8 cellular contexts compared by ENCODE assay signal in the genomic region with DNA sequence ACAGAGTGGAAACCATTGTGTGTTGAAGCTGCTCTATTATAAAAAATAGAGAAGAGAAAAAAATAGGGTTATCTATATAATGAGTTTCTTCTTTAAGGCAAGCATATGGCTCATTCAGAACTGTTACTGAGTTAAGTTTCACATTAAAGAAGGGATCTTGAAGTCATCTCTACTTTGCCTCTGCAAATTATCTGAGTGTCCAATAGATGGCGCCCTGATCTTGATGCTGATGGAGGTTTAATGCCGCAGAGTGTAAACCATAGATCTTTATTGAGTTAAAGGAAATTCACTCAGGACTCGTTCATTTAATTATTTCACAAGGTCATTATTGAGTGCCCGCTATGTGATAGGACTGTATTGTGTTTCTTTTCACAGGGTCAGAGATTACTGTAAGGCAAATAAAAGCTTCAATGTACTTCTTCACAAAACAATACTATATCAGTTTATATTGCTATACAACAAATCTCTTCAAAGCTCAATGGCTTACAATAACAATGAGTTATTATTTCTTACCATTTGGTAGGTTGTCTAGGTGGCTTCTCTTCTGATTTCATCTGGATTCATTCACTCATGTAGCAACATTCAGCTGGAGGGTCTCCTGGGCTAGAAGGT.
DNase-seq lines count a peak whose midpoint lies in the region; ATAC-seq and TF ChIP-seq lines count a peak whose summit lies in the region.

No MANE protein-coding gene starts in this region.

- H4K20me1 ChIP-seq in GM23338 (replicated peaks; ENCODE audit: insufficient read depth), result no peaks in the 10 kb centered on the region

- no peaks in the 10 kb centered on the region for H3K36me3 ChIP-seq in GM23338 (ENCODE audit: insufficient read depth)

- intact Hi-C loops in left ventricle myocardium superior (cut with micrococcal nuclease), result no loop called here

- no peak overlapping the region for H3K27ac Mint-ChIP-seq in GM23338

- H2AFZ ChIP-seq in GM23338, result no peak overlapping the region

- H3F3A ChIP-seq in GM23338 (replicated peaks; ENCODE audit: low read depth), result no peaks in the 10 kb centered on the region

- H3K79me2 ChIP-seq in GM23338 (replicated peaks; ENCODE audit: insufficient read depth), result no peaks in the 10 kb centered on the region

- peaks cover 2% of the 10 kb centered on the region; the same call in 1 of the 3 replicates for H3K36me3 Mint-ChIP-seq in GM23338 (ENCODE audit: low read depth)

- no peaks in the 10 kb centered on the region for H3K27me3 ChIP-seq in GM23338 (ENCODE audit: insufficient read depth)

- no peaks in the 10 kb centered on the region for H3K9me2 ChIP-seq in GM23338 (ENCODE audit: insufficient read depth)

- no peak overlapping the region for H3K4me3 Mint-ChIP-seq in GM23338

- H3K4me3 ChIP-seq in GM23338, result no peak overlapping the region

- DNase-seq in EH (ENCODE audit: low read depth) (peak; percentile 29), GM23338 (ENCODE audit: low spot score) (peak; percentile 70), NCI-H2196 (lab: John Stamatoyannopoulos, UW; ENCODE audit: unreplicated experiment) (peak; percentile 20), cerebellum (ENCODE audit: low spot score) (peak; percentile 28), mucosa of gallbladder (ENCODE audit: low spot score) (peak; percentile 28), left ventricle myocardium superior (no peak), NCI-H2107 treated with DMSO at 0.1 percent for 48 hours (lab: John Stamatoyannopoulos, UW; ENCODE audit: unreplicated experiment) (no peak)

- no peaks in the 10 kb centered on the region for H3K4me1 ChIP-seq in GM23338 (ENCODE audit: insufficient read depth)

- peak; percentile 80 to 90 for TF ChIP-seq CTCF in GM23338 (conservative IDR thresholded peaks at IDR 0.05; ENCODE audit: low read depth in 2 of 2)

- H3K9me3 Mint-ChIP-seq in GM23338, result peaks cover 17% of the 10 kb centered on the region

- no peak overlapping the region for H3K27ac ChIP-seq in GM23338 (ENCODE audit: low read depth)

- no peaks in the 10 kb centered on the region for H3K27me3 Mint-ChIP-seq in GM23338 (ENCODE audit: insufficient read depth, low read depth, poor library complexity)

- no peaks in the 10 kb centered on the region for H3K4me1 Mint-ChIP-seq in GM23338

- H3K4me2 ChIP-seq in GM23338, result no peak overlapping the region

- ATAC-seq in GM23338, result peak; percentile 71
- no peak for ATAC-seq in GM19023 (IDR thresholded peaks at IDR 0.05; ENCODE audit: unreplicated experiment)
- ATAC-seq in left ventricle myocardium superior, result no peak

TF ChIP-seq in GM23338, 12 proteins besides CTCF, POLR2A, EP300 and RAD21 (continues in another document):
- TF ChIP-seq EZH2 (IDR thresholded peaks at IDR 0.05; ENCODE audit: low read depth, unreplicated experiment) (no peak), ETS1 (IDR thresholded peaks at IDR 0.05) (no peak), REST (IDR thresholded peaks at IDR 0.05; ENCODE audit: unreplicated experiment) (no peak), CREB1 (CRISPR knock-in tag; IDR thresholded peaks at IDR 0.05; ENCODE audit: low read depth) (no peak), NANOG (IDR thresholded peaks at IDR 0.05; ENCODE audit: borderline replicate concordance) (no peak), EZH2phosphoT487 (IDR thresholded peaks at IDR 0.05; ENCODE audit: unreplicated experiment) (no peak), ZNF331 (CRISPR knock-in tag; IDR thresholded peaks at IDR 0.05; ENCODE audit: low read depth) (no peak), STAT1 (IDR thresholded peaks at IDR 0.05; ENCODE audit: unreplicated experiment) (no peak), POLR2AphosphoS5 (IDR thresholded peaks at IDR 0.05; ENCODE audit: low read depth) (no peak)
- TF ChIP-seq, protein P1, sequence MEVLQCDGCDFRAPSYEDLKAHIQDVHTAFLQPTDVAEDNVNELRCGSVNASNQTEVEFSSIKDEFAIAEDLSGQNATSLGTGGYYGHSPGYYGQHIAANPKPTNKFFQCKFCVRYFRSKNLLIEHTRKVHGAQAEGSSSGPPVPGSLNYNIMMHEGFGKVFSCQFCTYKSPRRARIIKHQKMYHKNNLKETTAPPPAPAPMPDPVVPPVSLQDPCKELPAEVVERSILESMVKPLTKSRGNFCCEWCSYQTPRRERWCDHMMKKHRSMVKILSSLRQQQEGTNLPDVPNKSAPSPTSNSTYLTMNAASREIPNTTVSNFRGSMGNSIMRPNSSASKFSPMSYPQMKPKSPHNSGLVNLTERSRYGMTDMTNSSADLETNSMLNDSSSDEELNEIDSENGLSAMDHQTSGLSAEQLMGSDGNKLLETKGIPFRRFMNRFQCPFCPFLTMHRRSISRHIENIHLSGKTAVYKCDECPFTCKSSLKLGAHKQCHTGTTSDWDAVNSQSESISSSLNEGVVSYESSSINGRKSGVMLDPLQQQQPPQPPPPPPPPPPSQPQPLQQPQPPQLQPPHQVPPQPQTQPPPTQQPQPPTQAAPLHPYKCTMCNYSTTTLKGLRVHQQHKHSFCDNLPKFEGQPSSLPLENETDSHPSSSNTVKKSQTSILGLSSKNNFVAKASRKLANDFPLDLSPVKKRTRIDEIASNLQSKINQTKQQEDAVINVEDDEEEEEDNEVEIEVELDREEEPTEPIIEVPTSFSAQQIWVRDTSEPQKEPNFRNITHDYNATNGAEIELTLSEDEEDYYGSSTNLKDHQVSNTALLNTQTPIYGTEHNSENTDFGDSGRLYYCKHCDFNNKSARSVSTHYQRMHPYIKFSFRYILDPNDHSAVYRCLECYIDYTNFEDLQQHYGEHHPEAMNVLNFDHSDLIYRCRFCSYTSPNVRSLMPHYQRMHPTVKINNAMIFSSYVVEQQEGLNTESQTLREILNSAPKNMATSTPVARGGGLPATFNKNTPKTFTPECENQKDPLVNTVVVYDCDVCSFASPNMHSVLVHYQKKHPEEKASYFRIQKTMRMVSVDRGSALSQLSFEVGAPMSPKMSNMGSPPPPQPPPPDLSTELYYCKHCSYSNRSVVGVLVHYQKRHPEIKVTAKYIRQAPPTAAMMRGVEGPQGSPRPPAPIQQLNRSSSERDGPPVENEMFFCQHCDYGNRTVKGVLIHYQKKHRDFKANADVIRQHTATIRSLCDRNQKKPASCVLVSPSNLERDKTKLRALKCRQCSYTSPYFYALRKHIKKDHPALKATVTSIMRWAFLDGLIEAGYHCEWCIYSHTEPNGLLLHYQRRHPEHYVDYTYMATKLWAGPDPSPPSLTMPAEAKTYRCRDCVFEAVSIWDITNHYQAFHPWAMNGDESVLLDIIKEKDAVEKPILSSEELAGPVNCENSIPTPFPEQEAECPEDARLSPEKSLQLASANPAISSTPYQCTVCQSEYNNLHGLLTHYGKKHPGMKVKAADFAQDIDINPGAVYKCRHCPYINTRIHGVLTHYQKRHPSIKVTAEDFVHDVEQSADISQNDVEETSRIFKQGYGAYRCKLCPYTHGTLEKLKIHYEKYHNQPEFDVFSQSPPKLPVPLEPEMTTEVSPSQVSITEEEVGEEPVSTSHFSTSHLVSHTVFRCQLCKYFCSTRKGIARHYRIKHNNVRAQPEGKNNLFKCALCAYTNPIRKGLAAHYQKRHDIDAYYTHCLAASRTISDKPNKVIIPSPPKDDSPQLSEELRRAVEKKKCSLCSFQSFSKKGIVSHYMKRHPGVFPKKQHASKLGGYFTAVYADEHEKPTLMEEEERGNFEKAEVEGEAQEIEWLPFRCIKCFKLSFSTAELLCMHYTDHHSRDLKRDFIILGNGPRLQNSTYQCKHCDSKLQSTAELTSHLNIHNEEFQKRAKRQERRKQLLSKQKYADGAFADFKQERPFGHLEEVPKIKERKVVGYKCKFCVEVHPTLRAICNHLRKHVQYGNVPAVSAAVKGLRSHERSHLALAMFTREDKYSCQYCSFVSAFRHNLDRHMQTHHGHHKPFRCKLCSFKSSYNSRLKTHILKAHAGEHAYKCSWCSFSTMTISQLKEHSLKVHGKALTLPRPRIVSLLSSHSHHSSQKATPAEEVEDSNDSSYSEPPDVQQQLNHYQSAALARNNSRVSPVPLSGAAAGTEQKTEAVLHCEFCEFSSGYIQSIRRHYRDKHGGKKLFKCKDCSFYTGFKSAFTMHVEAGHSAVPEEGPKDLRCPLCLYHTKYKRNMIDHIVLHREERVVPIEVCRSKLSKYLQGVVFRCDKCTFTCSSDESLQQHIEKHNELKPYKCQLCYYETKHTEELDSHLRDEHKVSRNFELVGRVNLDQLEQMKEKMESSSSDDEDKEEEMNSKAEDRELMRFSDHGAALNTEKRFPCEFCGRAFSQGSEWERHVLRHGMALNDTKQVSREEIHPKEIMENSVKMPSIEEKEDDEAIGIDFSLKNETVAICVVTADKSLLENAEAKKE (CRISPR knock-in tag; IDR thresholded peaks at IDR 0.05), result no peak

Comparison
In these comparisons a context has a peak if more than half of its experiments do, and no peak if none do; other contexts are left out.
1. DNase-seq: peak in EH (single experiment), GM23338 (single experiment), NCI-H2196 (single experiment), cerebellum (single experiment) and mucosa of gallbladder (single experiment); none in left ventricle myocardium superior (single experiment) and NCI-H2107 treated with DMSO at 0.1 percent for 48 hours (single experiment).